17 cellular contexts compared by ENCODE assay signal in genomic region chr1:163531345-163531744, GRCh38.
"Had no signal": no experiment of that assay in that cellular context is flagged by ENCODE, and none has a peak within 500 bp of the region (broad histone marks: within the 10 kb centered on the region; RNA-seq: fewer than 3 reads in every experiment).

No MANE protein-coding gene starts in this region.

- H3K36me3 ChIP-seq: colonic mucosa, ovary, tibial artery, upper lobe of left lung had no signal

- H3K4me3 ChIP-seq: colonic mucosa, lung, ovary, testis, tibial artery, upper lobe of left lung had no signal

- H3K4me1 ChIP-seq: colonic mucosa, testis, tibial artery, upper lobe of left lung had no signal

- ATAC-seq: left ventricle myocardium superior; natural killer cell; sciatic nerve; stimulated activated effector memory CD8-positive, alpha-beta T cell treated with anti-CD3 and anti-CD28 coated beads, Interleukin-12 subunit alpha, Interleukin-12 subunit beta, amount 100 ng/mL, for 72 hours had no signal

- DNase-seq: colonic mucosa; dermis blood vessel endothelial cell; effector memory CD4-positive, alpha-beta T cell; left ventricle myocardium superior; natural killer cell; occipital lobe; ovary; stimulated activated CD4-positive, alpha-beta T cell treated with anti-CD3 and anti-CD28 coated beads, Interleukin-2, amount 100 ng/mL, for 24 hours; stimulated activated CD4-positive, alpha-beta T cell treated with anti-CD3 and anti-CD28 coated beads, Interleukin-4, amount 100 ng/mL, for 24 hours; stimulated activated naive CD4-positive, alpha-beta T cell treated with Interleukin-2 at 50 U/mL for 16 hours; substantia nigra; testis; tibial artery; upper lobe of left lung had no signal

- H3K9me3 ChIP-seq: colonic mucosa, ovary, testis, upper lobe of left lung had no signal

- H3K27me3 ChIP-seq: colonic mucosa, ovary, testis, tibial artery, upper lobe of left lung had no signal

- H3K27ac ChIP-seq: colonic mucosa, ovary, testis, tibial artery, upper lobe of left lung had no signal
